Comparison of ENCODE assay signal across 8 cellular contexts in genomic region chr11:86041975-86042378, GRCh38. TPM values are rescaled to one million over a fixed set of nuclear protein-coding genes. Genes with fewer than 3 reads are reported as not detected.
A peak's percentile ranks its signal among the peaks of the same experiment; 100 is the strongest.
DNase-seq lines count a peak whose midpoint lies in the region; ATAC-seq, FAIRE-seq and TF ChIP-seq lines count a peak whose summit lies in the region.

No MANE protein-coding gene starts in this region.

- peak; percentile 93 for TF ChIP-seq CTCF in D721Med (IDR thresholded peaks at IDR 0.05; ENCODE audit: insufficient read depth, missing control alignments)
- TF ChIP-seq CTCF in esophagus squamous epithelium (IDR thresholded peaks at IDR 0.05): peak; percentile 86 to 98 (median 91)

- no peaks in the 10 kb centered on the region for H3K9me3 ChIP-seq in esophagus squamous epithelium

- peaks cover 0 to 68% (median 41%) of the 10 kb centered on the region in 3 donors for H3K4me1 ChIP-seq in esophagus squamous epithelium

- peaks cover 0 to 4% (median 0%) of the 10 kb centered on the region in 3 donors for H3K36me3 ChIP-seq in esophagus squamous epithelium

- peak overlapping the region; percentile 14 for H3K27ac Mint-ChIP-seq in activated CD4-positive, alpha-beta T cell treated with anti-CD3 and anti-CD28 coated beads, Interleukin-2, amount 10 ng/mL, durations not matched to agents 7 days and 5 days
- peak overlapping the region in 9 of 10 donors; percentile 4 to 66 (median 30) for H3K27ac Mint-ChIP-seq in naive thymus-derived CD8-positive, alpha-beta T cell

- H3K27me3 Mint-ChIP-seq in activated CD4-positive, alpha-beta T cell treated with anti-CD3 and anti-CD28 coated beads, Interleukin-2, amount 10 ng/mL, durations not matched to agents 7 days and 5 days: no peaks in the 10 kb centered on the region
- no peaks in the 10 kb centered on the region for H3K27me3 Mint-ChIP-seq in naive thymus-derived CD8-positive, alpha-beta T cell

- CTCF ChIA-PET in activated CD4-positive, alpha-beta T cell treated with anti-CD3 and anti-CD28 coated beads, Interleukin-2, amount 10 ng/mL, durations not matched to agents 7 days and 5 days (lab: Charles Lee): interaction anchor here (0.6 to 2.9 kb wide), 27 partner anchors 9 to 349 kb away, joined by 3 to 20 read pairs (median 4); partner anchors contain the start of genes CCDC83, HIKESHI and PICALM

- FAIRE-seq in D721Med (lab: Jason Lieb, UNC) (peak; percentile 99), GM19239 (lab: Jason Lieb, UNC) (peak; percentile 97)

- H3K4me3 ChIP-seq in esophagus squamous epithelium: peak overlapping the region in 3 of 4 donors; percentile 5 to 26 (median 13)

- intact Hi-C loops in esophagus squamous epithelium (cut with DNase I): loop anchor here (5.0 kb wide), 1 partner anchor 150 kb away; no protein-coding TSS in a partner anchor

- ATAC-seq in HG03354 (IDR thresholded peaks at IDR 0.05; ENCODE audit: poor library complexity, severe bottlenecking, unreplicated experiment): peak; percentile 71
- peak; percentile 93 for ATAC-seq in naive thymus-derived CD8-positive, alpha-beta T cell

- WGBS in esophagus squamous epithelium, 2 donors: 0% methylated on average over 2 of the region's 2 CpGs

- no peaks in the 10 kb centered on the region for H3K27me3 ChIP-seq in esophagus squamous epithelium

- TF ChIP-seq POLR2A in esophagus squamous epithelium (IDR thresholded peaks at IDR 0.05): no peak

- H3K9me3 Mint-ChIP-seq in activated CD4-positive, alpha-beta T cell treated with anti-CD3 and anti-CD28 coated beads, Interleukin-2, amount 10 ng/mL, durations not matched to agents 7 days and 5 days: no peaks in the 10 kb centered on the region
- H3K9me3 Mint-ChIP-seq in naive thymus-derived CD8-positive, alpha-beta T cell: no peaks in the 10 kb centered on the region

- H3K4me3 Mint-ChIP-seq in activated CD4-positive, alpha-beta T cell treated with anti-CD3 and anti-CD28 coated beads, Interleukin-2, amount 10 ng/mL, durations not matched to agents 7 days and 5 days: no peak overlapping the region
- peak overlapping the region in 1 of 10 donors; percentile 33 for H3K4me3 Mint-ChIP-seq in naive thymus-derived CD8-positive, alpha-beta T cell

- DNase-seq in D721Med (ENCODE audit: insufficient read length, low spot score): peak; percentile 33
- DNase-seq in GM19239 (ENCODE audit: insufficient read length, low spot score): peak; percentile 33
- peak; percentile 62 for DNase-seq in NCI-H446 treated with DMSO at 0.1 percent for 48 hours (lab: John Stamatoyannopoulos, UW)
- DNase-seq in activated CD4-positive, alpha-beta T cell treated with anti-CD3 and anti-CD28 coated beads, Interleukin-2, amount 10 ng/mL, durations not matched to agents 7 days and 5 days: peak; percentile 69
- DNase-seq in esophagus squamous epithelium (lab: John Stamatoyannopoulos, UW): no peak
- DNase-seq in naive thymus-derived CD8-positive, alpha-beta T cell: peak in 9 of 10 donors; percentile 28 to 77 (median 63)
- DNase-seq in GOT3 (lab: John Stamatoyannopoulos, UW): no peak

- H3K4me1 Mint-ChIP-seq in activated CD4-positive, alpha-beta T cell treated with anti-CD3 and anti-CD28 coated beads, Interleukin-2, amount 10 ng/mL, durations not matched to agents 7 days and 5 days: peaks cover 55% of the 10 kb centered on the region
- peaks cover 31 to 65% (median 60%) of the 10 kb centered on the region in 4 donors for H3K4me1 Mint-ChIP-seq in naive thymus-derived CD8-positive, alpha-beta T cell

- POLR2A ChIA-PET in activated CD4-positive, alpha-beta T cell treated with anti-CD3 and anti-CD28 coated beads, Interleukin-2, amount 10 ng/mL, durations not matched to agents 7 days and 5 days (lab: Charles Lee): interaction anchor here (0.6 kb wide), 1 partner anchor 26 kb away, joined by 4 read pairs; no protein-coding TSS in a partner anchor
- POLR2A ChIA-PET in naive thymus-derived CD8-positive, alpha-beta T cell (lab: Charles Lee): interaction anchor here (0.7 to 1.0 kb wide), 3 partner anchors 26 to 203 kb away, joined by 3 to 9 read pairs (median 3); no protein-coding TSS in a partner anchor

- H3K36me3 Mint-ChIP-seq in activated CD4-positive, alpha-beta T cell treated with anti-CD3 and anti-CD28 coated beads, Interleukin-2, amount 10 ng/mL, durations not matched to agents 7 days and 5 days (ENCODE audit: low read depth): peaks cover 4% of the 10 kb centered on the region
- peaks cover 0 to 14% (median 0%) of the 10 kb centered on the region in 3 donors for H3K36me3 Mint-ChIP-seq in naive thymus-derived CD8-positive, alpha-beta T cell

- peak overlapping the region in 3 of 4 donors; percentile 4 to 56 (median 53) for H3K27ac ChIP-seq in esophagus squamous epithelium

RNA-seq across cellular contexts. Expression of gene PICALM, which starts 26.9 kb away (rescaled TPM):
- total RNA-seq in activated CD4-positive, alpha-beta T cell treated with anti-CD3 and anti-CD28 coated beads, Interleukin-2, amount 10 ng/mL, durations not matched to agents 7 days and 5 days: 100 to 1,000 TPM in 1 of 2 experiments, 10 to 100 TPM in 1; 89.4 to 140 TPM
- 100 to 1,000 TPM; 128 to 196 (median 143) TPM for total RNA-seq in esophagus squamous epithelium
- 100 to 1,000 TPM; 104 to 112 TPM for total RNA-seq in naive thymus-derived CD8-positive, alpha-beta T cell
- polyA plus RNA-seq in naive thymus-derived CD8-positive, alpha-beta T cell: 10 to 100 TPM; 10.4 to 12.0 (median 11.8) TPM

Comparison
In these comparisons a context has a peak if more than half of its experiments do, and no peak if none do; other contexts are left out.
1. DNase-seq: peak in D721Med (single experiment), GM19239 (single experiment), NCI-H446 treated with DMSO at 0.1 percent for 48 hours (single experiment), activated CD4-positive, alpha-beta T cell treated with anti-CD3 and anti-CD28 coated beads, Interleukin-2, amount 10 ng/mL, durations not matched to agents 7 days and 5 days (single experiment) and naive thymus-derived CD8-positive, alpha-beta T cell (9 of 10); none in esophagus squamous epithelium (single experiment) and GOT3 (single experiment).